1 cellular context compared by ENCODE assay signal in genomic region chr4:54228563-54229501, GRCh38.
TF ChIP-seq lines count a peak whose summit lies in the region.

PDGFRA (plus strand) TSS chr4:54229293; CDS start chr4:54258769, 29,476 bp downstream.

TF ChIP-seq in SK-N-SH, 30 proteins besides CTCF, POLR2A, EP300 and RAD21 (continued from another document):
- TF ChIP-seq, protein P1, sequence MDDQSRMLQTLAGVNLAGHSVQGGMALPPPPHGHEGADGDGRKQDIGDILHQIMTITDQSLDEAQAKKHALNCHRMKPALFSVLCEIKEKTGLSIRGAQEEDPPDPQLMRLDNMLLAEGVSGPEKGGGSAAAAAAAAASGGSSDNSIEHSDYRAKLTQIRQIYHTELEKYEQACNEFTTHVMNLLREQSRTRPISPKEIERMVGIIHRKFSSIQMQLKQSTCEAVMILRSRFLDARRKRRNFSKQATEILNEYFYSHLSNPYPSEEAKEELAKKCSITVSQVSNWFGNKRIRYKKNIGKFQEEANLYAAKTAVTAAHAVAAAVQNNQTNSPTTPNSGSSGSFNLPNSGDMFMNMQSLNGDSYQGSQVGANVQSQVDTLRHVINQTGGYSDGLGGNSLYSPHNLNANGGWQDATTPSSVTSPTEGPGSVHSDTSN (IDR thresholded peaks at IDR 0.05), result peak; percentile 61
- TF ChIP-seq GATA2 (CRISPR knock-in tag; IDR thresholded peaks at IDR 0.05), result no peak
- TF ChIP-seq NRF1 (IDR thresholded peaks at IDR 0.05; ENCODE audit: low read depth, low read length), result no peak
- no peak for TF ChIP-seq SMC3 (IDR thresholded peaks at IDR 0.05; ENCODE audit: low read depth, low read length)
- TF ChIP-seq FOXJ3 (CRISPR knock-in tag; IDR thresholded peaks at IDR 0.05), result no peak
- no peak for TF ChIP-seq SIN3A (IDR thresholded peaks at IDR 0.05; ENCODE audit: borderline replicate concordance, low read depth, low read length)
- no peak for TF ChIP-seq MEF2A (IDR thresholded peaks at IDR 0.05; ENCODE audit: borderline replicate concordance, low read depth)
